ENCODE assay signal across 1 cellular context in the genomic region with DNA sequence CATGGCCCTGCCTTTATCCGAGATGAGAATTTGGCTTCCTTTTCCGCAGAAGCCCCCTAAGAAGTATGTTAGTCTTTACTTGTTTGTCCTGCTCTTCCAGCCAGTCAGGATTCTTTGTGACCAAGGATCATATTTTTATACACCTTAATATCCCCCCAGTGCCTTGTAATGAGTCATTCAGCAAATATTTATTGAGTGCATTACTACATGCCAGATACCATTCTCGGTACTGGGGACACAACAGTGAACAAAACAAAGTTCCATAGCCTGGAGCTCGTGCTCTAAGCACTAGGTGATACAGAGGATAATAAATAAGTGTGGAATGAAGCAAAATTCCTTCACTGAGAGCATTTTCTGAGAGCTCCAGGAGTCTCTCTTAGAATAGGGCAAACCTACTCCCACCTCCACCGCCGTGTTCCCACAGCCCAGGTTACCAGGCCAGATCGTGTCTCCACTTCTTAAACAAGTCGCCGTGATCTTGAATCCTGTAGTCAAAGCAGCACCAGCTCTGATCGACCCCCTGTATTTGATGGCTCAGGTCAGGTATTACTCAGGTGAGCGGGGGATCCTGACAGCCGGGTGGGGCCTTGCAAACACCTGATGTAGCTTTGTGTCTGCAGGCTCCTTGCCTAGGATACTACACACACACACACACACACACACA.
TF ChIP-seq lines count a peak whose summit lies in the region.

No MANE protein-coding gene starts in this region.

TF ChIP-seq in H1, 55 proteins besides CTCF, POLR2A, EP300 and RAD21:
- no peak for TF ChIP-seq FOSL1 (IDR thresholded peaks at IDR 0.05; ENCODE audit: insufficient read depth, low read depth, low read length)
